ENCODE assay signal across 16 cellular contexts in genomic region chr19:1282588-1283206, GRCh38. TPM values are rescaled to one million over a fixed set of nuclear protein-coding genes. Genes with fewer than 3 reads are reported as not detected.
A peak's percentile ranks its signal among the peaks of the same experiment; 100 is the strongest.
DNase-seq lines count a peak whose midpoint lies in the region; ATAC-seq and TF ChIP-seq lines count a peak whose summit lies in the region.
"Had no signal": no experiment of that assay in that cellular context is flagged by ENCODE, and none has a peak within 500 bp of the region (broad histone marks: within the 10 kb centered on the region; RNA-seq: fewer than 3 reads in every experiment).

No MANE protein-coding gene starts in this region.

- H3K27ac ChIP-seq in duodenal mucosa (ENCODE audit: low read depth, low read length) (peak overlapping the region; percentile 92), neuronal stem cell (replicated peaks; ENCODE audit: low read length) (no peak overlapping the region), mesendoderm (ENCODE audit: low read depth, low read length) (no peak overlapping the region)
- H3K27ac ChIP-seq: 22Rv1 had no signal

- H3K36me3 ChIP-seq in duodenal mucosa (ENCODE audit: control insufficient read depth in 1 of 2, insufficient read depth in 2 of 2, low read length in 2 of 2) (peaks cover 8 to 10% of the 10 kb centered on the region in 2 donors), neuronal stem cell (replicated peaks in 1 of 2; ENCODE audit: control insufficient read depth in 2 of 2, insufficient read depth in 2 of 2, low read length in 2 of 2) (peaks cover 9 to 14% of the 10 kb centered on the region in 2 donors), mesendoderm (ENCODE audit: control insufficient read depth, insufficient read depth, low read length) (peaks cover 3% of the 10 kb centered on the region)

- no peak overlapping the region for H4K5ac ChIP-seq in mesendoderm (ENCODE audit: low read length)

- peaks cover 3 to 14% of the 10 kb centered on the region in 2 donors for H3K27me3 ChIP-seq in duodenal mucosa (ENCODE audit: control insufficient read depth in 1 of 2, insufficient read depth in 2 of 2, low read length in 2 of 2)
- H3K27me3 ChIP-seq in neuronal stem cell (ENCODE audit: control insufficient read depth in 3 of 3, insufficient read depth in 3 of 3, low read depth in 1 of 3, low read length in 3 of 3): peaks cover 0 to 11% (median 4%) of the 10 kb centered on the region in 3 experiments
- H3K27me3 ChIP-seq in mesendoderm (ENCODE audit: insufficient read depth, low read length, poor library complexity): no peaks in the 10 kb centered on the region

- H3K9ac ChIP-seq in duodenal mucosa (ENCODE audit: low read depth in 1 of 2, low read length in 2 of 2) (peak overlapping the region in 1 of 2 donors; percentile 67), neuronal stem cell (ENCODE audit: low read depth, low read length, poor library complexity) (no peak overlapping the region), mesendoderm (ENCODE audit: low read length) (no peak overlapping the region)

- H3K18ac ChIP-seq in neuronal stem cell (ENCODE audit: low read length) (peak overlapping the region; percentile 64), mesendoderm (ENCODE audit: low read length) (no peak overlapping the region)

- H3K56ac ChIP-seq in mesendoderm (ENCODE audit: low read length): no peak overlapping the region

- H2BK120ac ChIP-seq in neuronal stem cell (ENCODE audit: low read depth, low read length): no peak overlapping the region
- H2BK120ac ChIP-seq in mesendoderm (ENCODE audit: low read depth, low read length): no peak overlapping the region

- H3K23ac ChIP-seq in neuronal stem cell (ENCODE audit: low read depth, low read length, poor library complexity): peak overlapping the region; percentile 73
- no peak overlapping the region for H3K23ac ChIP-seq in mesendoderm (ENCODE audit: low read length)

- no peak overlapping the region for H3K4ac ChIP-seq in neuronal stem cell (ENCODE audit: low read length)
- H3K4ac ChIP-seq in mesendoderm (ENCODE audit: low read depth, low read length): no peak overlapping the region

- H4K8ac ChIP-seq in neuronal stem cell (ENCODE audit: low read depth, low read length) (no peak overlapping the region), mesendoderm (ENCODE audit: low read depth, low read length) (no peak overlapping the region)

- no peak for TF ChIP-seq RAD21 in Ishikawa (IDR thresholded peaks at IDR 0.05; ENCODE audit: low read depth)

- no peak overlapping the region for H2BK15ac ChIP-seq in neuronal stem cell (ENCODE audit: low read length)
- H2BK15ac ChIP-seq in mesendoderm (replicated peaks; ENCODE audit: low read depth): no peak overlapping the region

- H2AK5ac ChIP-seq in neuronal stem cell (ENCODE audit: low read depth, low read length): peak overlapping the region; percentile 84
- H2AK5ac ChIP-seq in mesendoderm (ENCODE audit: low read length): no peak overlapping the region

- H3K14ac ChIP-seq in neuronal stem cell (ENCODE audit: low read length): peak overlapping the region; percentile 21

- peaks cover 17% of the 10 kb centered on the region for H3K79me1 ChIP-seq in neuronal stem cell (ENCODE audit: low read depth, low read length)
- no peaks in the 10 kb centered on the region for H3K79me1 ChIP-seq in mesendoderm (ENCODE audit: low read length)

- no CpG with 5 or more reads among the region's 18 CpGs for WGBS in neuronal stem cell (ENCODE audit: extremely low coverage in 2 of 2, insufficient read length in 2 of 2, insufficient replicate concordance in 1 of 2), 2 donors
- no CpG with 5 or more reads among the region's 18 CpGs for WGBS in mesendoderm (ENCODE audit: extremely low coverage, insufficient coverage, low lambda C conversion rate)

- peak overlapping the region in 1 of 2 donors; percentile 60 for H3K4me3 ChIP-seq in duodenal mucosa (ENCODE audit: low read depth in 1 of 2, low read length in 2 of 2)
- no peak overlapping the region for H3K4me3 ChIP-seq in neuronal stem cell (ENCODE audit: low read length in 2 of 2)
- no peak overlapping the region for H3K4me3 ChIP-seq in mesendoderm (ENCODE audit: low read length)
- H3K4me3 ChIP-seq: MG63 had no signal

- H4K91ac ChIP-seq in neuronal stem cell (ENCODE audit: low read depth, low read length, poor library complexity): no peak overlapping the region

- no peak overlapping the region for H2AFZ ChIP-seq in neuronal stem cell (ENCODE audit: low read length)

- DNase-seq in DMS 273 (lab: John Stamatoyannopoulos, UW; ENCODE audit: unreplicated experiment) (peak; percentile 61), DMS 273 treated with DMSO at 0.1 percent for 48 hours (lab: John Stamatoyannopoulos, UW) (no peak), neuronal stem cell (ENCODE audit: low spot score) (no peak), SHP77 (lab: John Stamatoyannopoulos, UW) (no peak), mesendoderm (no peak)
- DNase-seq: HFFc6, Karpas-422, MG63, NCI-H1092 treated with DMSO at 0.1 percent for 48 hours, NCI-H2081 treated with DMSO at 0.1 percent for 48 hours, NCI-H774, SHP77 treated with DMSO at 0.1 percent for 48 hours had no signal

- no peak overlapping the region for H2BK12ac ChIP-seq in neuronal stem cell (ENCODE audit: low read length)

- H2BK5ac ChIP-seq in neuronal stem cell (ENCODE audit: low read length): no peak overlapping the region
- no peak overlapping the region for H2BK5ac ChIP-seq in mesendoderm (ENCODE audit: low read length)

- no peaks in the 10 kb centered on the region for H3K79me2 ChIP-seq in mesendoderm (ENCODE audit: control insufficient read depth, insufficient read depth, low read length)

- H3K4me2 ChIP-seq in neuronal stem cell (ENCODE audit: insufficient read depth, low read length, poor library complexity, severe bottlenecking) (no peak overlapping the region), mesendoderm (ENCODE audit: low read length) (no peak overlapping the region)

- no peak for TF ChIP-seq EP300 in Ishikawa (IDR thresholded peaks at IDR 0.05; ENCODE audit: borderline replicate concordance)

- H3K4me1 ChIP-seq in duodenal mucosa (ENCODE audit: control insufficient read depth in 1 of 2, insufficient read depth in 2 of 2, low read length in 2 of 2): peaks cover 19 to 26% of the 10 kb centered on the region in 2 donors
- H3K4me1 ChIP-seq in neuronal stem cell (ENCODE audit: control insufficient read depth in 2 of 2, insufficient read depth in 1 of 2, low read depth in 1 of 2, low read length in 2 of 2): peaks cover 10 to 28% of the 10 kb centered on the region in 2 donors
- no peaks in the 10 kb centered on the region for H3K4me1 ChIP-seq in mesendoderm (ENCODE audit: control insufficient read depth, low read depth, low read length)

- no peaks in the 10 kb centered on the region for H3K9me3 ChIP-seq in duodenal mucosa (ENCODE audit: control insufficient read depth in 1 of 2, low read length in 2 of 2)
- H3K9me3 ChIP-seq in neuronal stem cell (replicated peaks in 1 of 2; ENCODE audit: control insufficient read depth in 2 of 2, insufficient read depth in 1 of 2, low read depth in 1 of 2, low read length in 2 of 2): no peaks in the 10 kb centered on the region
- H3K9me3 ChIP-seq: MG63 had no signal

- ATAC-seq in HG03571 (IDR thresholded peaks at IDR 0.05; ENCODE audit: unreplicated experiment): no peak

TF ChIP-seq in Ishikawa, 13 proteins besides CTCF, POLR2A, EP300 and RAD21:
- peak; percentile 41; the same call in 1 of the 2 replicates for TF ChIP-seq ZBTB7A (IDR thresholded peaks at IDR 0.05; ENCODE audit: low read depth)
- TF ChIP-seq, protein P1, sequence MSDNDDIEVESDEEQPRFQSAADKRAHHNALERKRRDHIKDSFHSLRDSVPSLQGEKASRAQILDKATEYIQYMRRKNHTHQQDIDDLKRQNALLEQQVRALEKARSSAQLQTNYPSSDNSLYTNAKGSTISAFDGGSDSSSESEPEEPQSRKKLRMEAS (IDR thresholded peaks at IDR 0.05): no peak
TF ChIP-seq in Ishikawa: peak in this region for 1.

RNA-seq across cellular contexts. Expression of gene EFNA2, which starts 3.0 kb away (rescaled TPM):
- polyA plus RNA-seq in neuronal stem cell (2013, experiment 1 of 2): 41.4 TPM
- polyA plus RNA-seq in neuronal stem cell (2013, experiment 2 of 2): 40.6 TPM
- 3.5 TPM for polyA plus RNA-seq in mesendoderm (2013, experiment 1 of 2)
- 3.4 TPM for polyA plus RNA-seq in mesendoderm (2013, experiment 2 of 2)

RNA-seq across cellular contexts. Expression of gene FAM174C, which starts 7.4 kb away (rescaled TPM):
- 23.8 TPM for polyA plus RNA-seq in neuronal stem cell (2013, experiment 1 of 2)
- polyA plus RNA-seq in neuronal stem cell (2013, experiment 2 of 2): 24.1 TPM
- 55.7 TPM for polyA plus RNA-seq in mesendoderm (2013, experiment 1 of 2)
- polyA plus RNA-seq in mesendoderm (2013, experiment 2 of 2): 57.0 TPM

RNA-seq across cellular contexts. Expression of gene CIRBP, which starts 13.6 kb away (rescaled TPM):
- polyA plus RNA-seq in neuronal stem cell (2013, experiment 1 of 2): 218 TPM
- polyA plus RNA-seq in neuronal stem cell (2013, experiment 2 of 2): 217 TPM
- polyA plus RNA-seq in mesendoderm (2013, experiment 1 of 2): 93.3 TPM
- 93.6 TPM for polyA plus RNA-seq in mesendoderm (2013, experiment 2 of 2)

RNA-seq across cellular contexts. Expression of gene MIDN, which starts 34.3 kb away (rescaled TPM):
- 98.3 TPM for polyA plus RNA-seq in neuronal stem cell (2013, experiment 1 of 2)
- polyA plus RNA-seq in neuronal stem cell (2013, experiment 2 of 2): 99.9 TPM
- polyA plus RNA-seq in mesendoderm (2013, experiment 1 of 2): 133 TPM
- 131 TPM for polyA plus RNA-seq in mesendoderm (2013, experiment 2 of 2)

RNA-seq across cellular contexts. Expression of gene ATP5F1D, which starts 41.1 kb away (rescaled TPM):
- 106 TPM for polyA plus RNA-seq in neuronal stem cell (2013, experiment 1 of 2)
- 101 TPM for polyA plus RNA-seq in neuronal stem cell (2013, experiment 2 of 2)
- polyA plus RNA-seq in mesendoderm (2013, experiment 1 of 2): 127 TPM
- polyA plus RNA-seq in mesendoderm (2013, experiment 2 of 2): 122 TPM
